18 cellular contexts compared by ENCODE assay signal in the genomic region with DNA sequence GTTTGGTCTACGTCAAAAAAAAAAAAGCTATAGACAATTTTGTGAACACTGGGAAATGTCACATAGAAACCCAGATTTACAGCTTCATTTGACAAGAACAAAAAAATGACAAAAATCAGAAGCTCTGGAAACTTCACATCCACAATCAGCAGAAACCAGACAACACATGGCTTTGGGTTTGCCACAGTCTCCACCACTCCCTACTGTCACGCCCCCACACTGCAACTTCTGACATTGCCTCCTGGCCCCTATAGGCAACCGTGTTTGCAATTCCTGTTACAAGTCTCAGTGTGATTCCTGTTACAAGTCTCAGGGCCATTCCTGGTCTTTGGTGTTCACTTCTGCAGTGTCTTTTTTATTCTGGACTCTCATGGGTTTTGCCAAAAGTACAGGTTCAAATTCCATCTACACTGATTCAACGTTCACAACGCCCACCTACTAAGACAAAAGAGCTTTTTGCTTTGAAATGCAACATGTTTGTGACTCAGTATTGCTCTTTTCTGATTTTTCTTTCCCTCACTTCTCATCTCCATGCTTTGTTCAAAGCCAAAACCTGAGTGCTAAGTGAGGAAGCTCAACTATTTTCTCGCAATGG. TPM values are rescaled to one million over a fixed set of nuclear protein-coding genes. Genes with fewer than 3 reads are reported as not detected.
DNase-seq lines count a peak whose midpoint lies in the region; ATAC-seq, FAIRE-seq and TF ChIP-seq lines count a peak whose summit lies in the region.
"Had no signal": no experiment of that assay in that cellular context is flagged by ENCODE, and none has a peak within 500 bp of the region (broad histone marks: within the 10 kb centered on the region; RNA-seq: fewer than 3 reads in every experiment).

No MANE protein-coding gene starts in this region.

- no peak for TF ChIP-seq EP300 in A549 (IDR thresholded peaks at IDR 0.05)

- H3K27me3 ChIP-seq in astrocyte (ENCODE audit: insufficient read depth, low read length) (no peaks in the 10 kb centered on the region), layer of hippocampus (ENCODE audit: control insufficient read depth, insufficient read depth, low read length) (no peaks in the 10 kb centered on the region), testis (no peaks in the 10 kb centered on the region)
- H3K27me3 ChIP-seq: BLaER1 had no signal

- H3K36me3 Mint-ChIP-seq in astrocyte (ENCODE audit: low read depth, unreplicated experiment) (peaks cover 7% of the 10 kb centered on the region), nephron (ENCODE audit: low read depth) (peaks cover 29% of the 10 kb centered on the region)
- H3K36me3 Mint-ChIP-seq: CD8-positive, alpha-beta memory T cell had no signal

- intact Hi-C loops in testis (cut with DNase I; ENCODE audit: low total_unique reads): no loop called here

- 92% methylated on average over 6 of the region's 6 CpGs for WGBS in A549 (ENCODE audit: missing lambda C conversion rate)
- WGBS in testis, 2 donors: 71 to 81% methylated on average over 6 of the region's 6 CpGs

- H3K9me3 Mint-ChIP-seq in astrocyte (ENCODE audit: unreplicated experiment) (no peaks in the 10 kb centered on the region), nephron (no peaks in the 10 kb centered on the region)

- POLR2A ChIA-PET in A549 (lab: Yijun Ruan, JAX): interaction anchor here (1.9 kb wide), 1 partner anchor 12 kb away, joined by 8 read pairs; the partner anchor contains the start of gene CNKSR3

- H4K20me1 ChIP-seq in astrocyte (ENCODE audit: insufficient read depth, low read length): peaks cover 18% of the 10 kb centered on the region
- H4K20me1 ChIP-seq: BLaER1 had no signal

- H3K4me3 ChIP-seq in A549 (no peak overlapping the region), astrocyte (ENCODE audit: insufficient read depth, low read depth, low read length) (no peak overlapping the region), testis (no peak overlapping the region)
- H3K4me3 ChIP-seq: BLaER1 had no signal

- no peak for TF ChIP-seq POLR2A in A549 (IDR thresholded peaks at IDR 0.05; ENCODE audit: low read length)
- no peak for TF ChIP-seq POLR2A in testis (IDR thresholded peaks at IDR 0.05)

- H3K36me3 ChIP-seq in astrocyte (ENCODE audit: insufficient read depth, low read length) (no peaks in the 10 kb centered on the region), testis (ENCODE audit: low read depth, missing control alignments) (no peaks in the 10 kb centered on the region)
- H3K36me3 ChIP-seq: BLaER1 had no signal

- H3K4me1 Mint-ChIP-seq in astrocyte (ENCODE audit: low read depth, unreplicated experiment) (peaks cover 3% of the 10 kb centered on the region), nephron (peaks cover 54% of the 10 kb centered on the region)

- TF ChIP-seq CTCF in A549 (IDR thresholded peaks at IDR 0.05): no peak
- no peak for TF ChIP-seq CTCF in astrocyte (IDR thresholded peaks at IDR 0.05; ENCODE audit: insufficient read depth, low read depth, low read length)
- TF ChIP-seq CTCF in nephron (IDR thresholded peaks at IDR 0.05; ENCODE audit: unreplicated experiment in 3 of 3): no peak
- TF ChIP-seq CTCF in testis (IDR thresholded peaks at IDR 0.05): no peak

- no peak overlapping the region for H3K9ac ChIP-seq in astrocyte (ENCODE audit: low read length)
- H3K9ac ChIP-seq: BLaER1 had no signal

- no peak overlapping the region for H3K4me2 ChIP-seq in A549
- peak overlapping the region; percentile 27 for H3K4me2 ChIP-seq in astrocyte (ENCODE audit: low read length)
- H3K4me2 ChIP-seq: BLaER1 had no signal

- H3K9me3 ChIP-seq in A549 (no peaks in the 10 kb centered on the region), astrocyte (ENCODE audit: insufficient read depth, low read depth, low read length) (no peaks in the 10 kb centered on the region), testis (no peaks in the 10 kb centered on the region)
- H3K9me3 ChIP-seq: BLaER1, Caco-2 had no signal

- H2AFZ ChIP-seq in astrocyte (ENCODE audit: low read depth, low read length): no peak overlapping the region

- DNase-seq in A549 (ENCODE audit: low read depth in 1 of 2, low spot score in 1 of 2) (no peak), astrocyte (ENCODE audit: low read depth) (peak; percentile 51), testis (no peak)
- DNase-seq in activated CD8-positive, alpha-beta memory T cell treated with anti-CD3 and anti-CD28 coated beads for 24 hours: no peak
- DNase-seq: AML-193; Caco-2; CD8-positive, alpha-beta memory T cell; DND-41; GDM1 had no signal

- H3K27me3 Mint-ChIP-seq in astrocyte (ENCODE audit: low read depth, unreplicated experiment) (no peaks in the 10 kb centered on the region), nephron (ENCODE audit: low read depth) (no peaks in the 10 kb centered on the region)

- peaks cover 23% of the 10 kb centered on the region for H3K79me2 ChIP-seq in astrocyte (ENCODE audit: insufficient read depth, low read length)

- no peak overlapping the region for H3K27ac Mint-ChIP-seq in astrocyte (ENCODE audit: unreplicated experiment)
- peak overlapping the region in 2 of 3 experiments; percentile 12 to 85 for H3K27ac Mint-ChIP-seq in nephron
- H3K27ac Mint-ChIP-seq: CD8-positive, alpha-beta memory T cell had no signal

- H3K4me1 ChIP-seq in A549: no peaks in the 10 kb centered on the region
- peaks cover 3% of the 10 kb centered on the region for H3K4me1 ChIP-seq in astrocyte (ENCODE audit: insufficient read depth, low read length)
- no peaks in the 10 kb centered on the region for H3K4me1 ChIP-seq in testis
- H3K4me1 ChIP-seq: BLaER1, Caco-2 had no signal

- no peak overlapping the region for H3K4me3 Mint-ChIP-seq in astrocyte (ENCODE audit: unreplicated experiment)
- no peak overlapping the region for H3K4me3 Mint-ChIP-seq in nephron
- H3K4me3 Mint-ChIP-seq: CD8-positive, alpha-beta memory T cell had no signal

- CTCF ChIA-PET in A549 (lab: Yijun Ruan, JAX): interaction anchor here (0.6 to 3.0 kb wide), 3 partner anchors 12 to 338 kb away, joined by 4 to 16 read pairs (median 5); partner anchors contain the start of gene CNKSR3

- TF ChIP-seq RAD21 in A549 (conservative IDR thresholded peaks at IDR 0.05 in 1 of 2, IDR thresholded peaks at IDR 0.05 in 1 of 2): no peak

- FAIRE-seq in A549 (lab: Jason Lieb, UNC) (no peak), astrocyte (lab: Jason Lieb, UNC) (no peak)
- FAIRE-seq: GM12892, GM19239, HTR-8/SVneo had no signal

- no peak overlapping the region for H3K27ac ChIP-seq in A549
- no peak overlapping the region for H3K27ac ChIP-seq in astrocyte (ENCODE audit: low read depth, low read length)
- H3K27ac ChIP-seq in layer of hippocampus (ENCODE audit: low read depth, low read length): peak overlapping the region; percentile 19
- no peak overlapping the region for H3K27ac ChIP-seq in testis
- H3K27ac ChIP-seq: 22Rv1, BLaER1 had no signal

- ATAC-seq in A549 (no peak), GM18502 (IDR thresholded peaks at IDR 0.05; ENCODE audit: poor library complexity, unreplicated experiment) (no peak), HG03108 (IDR thresholded peaks at IDR 0.05; ENCODE audit: unreplicated experiment) (no peak)

TF ChIP-seq in A549, 52 proteins besides CTCF, POLR2A, EP300 and RAD21:
- TF ChIP-seq ZFP36 (IDR thresholded peaks at IDR 0.05; ENCODE audit: borderline replicate concordance, partially characterized antibody) (peak; percentile 9), TFCP2L1 (CRISPR knock-in tag; IDR thresholded peaks at IDR 0.05) (no peak), ESRRA (IDR thresholded peaks at IDR 0.05; ENCODE audit: borderline replicate concordance, low read length) (no peak)
- TF ChIP-seq, protein P1, sequence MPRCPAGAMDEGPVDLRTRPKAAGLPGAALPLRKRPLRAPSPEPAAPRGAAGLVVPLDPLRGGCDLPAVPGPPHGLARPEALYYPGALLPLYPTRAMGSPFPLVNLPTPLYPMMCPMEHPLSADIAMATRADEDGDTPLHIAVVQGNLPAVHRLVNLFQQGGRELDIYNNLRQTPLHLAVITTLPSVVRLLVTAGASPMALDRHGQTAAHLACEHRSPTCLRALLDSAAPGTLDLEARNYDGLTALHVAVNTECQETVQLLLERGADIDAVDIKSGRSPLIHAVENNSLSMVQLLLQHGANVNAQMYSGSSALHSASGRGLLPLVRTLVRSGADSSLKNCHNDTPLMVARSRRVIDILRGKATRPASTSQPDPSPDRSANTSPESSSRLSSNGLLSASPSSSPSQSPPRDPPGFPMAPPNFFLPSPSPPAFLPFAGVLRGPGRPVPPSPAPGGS (IDR thresholded peaks at IDR 0.05): no peak

RNA-seq across cellular contexts. Expression of gene CNKSR3, which starts 12.0 kb away (rescaled TPM):
- 2.9 and 3.8 TPM in 2 replicates for polyA plus RNA-seq in A549 (2011; rRNA removed)
- polyA plus RNA-seq in A549 (2012; cell fraction: cytosol; rRNA removed): 1.3 and 1.6 TPM in 2 replicates
- polyA plus RNA-seq in A549 (2012; cell fraction: nucleus; rRNA removed): 1.4 and 2.3 TPM in 2 replicates
- 3.5 to 5.2 TPM (median 4.1 TPM) in 3 replicates for polyA plus RNA-seq in A549 (2017; fragmentation: RNase III; extraction: RNeasy Plus Mini Kit Qiagen cat#74134 plus additional on column Dnase treatment)
- 3.8 and 4.0 TPM in 2 replicates for polyA minus RNA-seq in A549 (2011; rRNA and poly(A)+ RNA removed)
- total RNA-seq in astrocyte: 11.1 and 12.5 TPM in 2 replicates
- total RNA-seq in testis: 10 to 100 TPM; 26.0 to 28.7 TPM
- 26.0 TPM for polyA plus RNA-seq in testis (ENCODE audit: insufficient read depth, low read depth, low replicate concordance)
- polyA plus RNA-seq: CD8-positive, alpha-beta memory T cell had no signal
